ENCODE assay signal across 1 cellular context in the genomic region with DNA sequence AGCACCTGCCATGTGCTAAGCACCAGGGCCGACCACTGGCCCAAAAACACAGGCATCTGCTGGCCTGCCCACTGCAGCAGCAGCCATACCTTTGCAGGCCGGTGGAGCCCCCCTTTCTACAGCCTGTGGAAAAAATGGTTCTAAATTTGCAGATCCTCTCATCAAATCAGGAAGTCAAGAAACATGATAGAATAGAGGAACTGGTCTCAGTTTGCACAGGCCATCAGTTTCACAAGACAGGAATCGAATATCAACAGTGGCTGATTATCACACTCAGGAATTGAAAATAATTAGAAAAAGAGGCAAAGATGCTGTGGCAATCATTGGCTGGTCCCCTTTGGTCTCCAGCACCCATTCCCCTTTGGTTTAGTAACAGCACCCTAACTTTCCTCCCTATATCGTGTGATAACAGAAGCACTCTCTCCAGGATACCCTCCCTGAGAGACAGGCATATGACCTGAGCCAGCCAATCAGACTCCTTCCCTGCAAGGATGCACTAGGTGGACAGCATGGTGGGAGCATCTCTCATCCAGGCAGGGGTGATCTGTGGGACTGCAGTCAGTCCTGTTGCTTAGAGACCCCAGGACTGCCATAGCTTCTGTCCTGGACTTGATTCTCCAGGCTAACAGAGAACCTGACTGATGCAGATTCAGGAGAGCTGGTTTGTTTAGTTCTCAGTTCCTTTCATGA.
TF ChIP-seq lines count a peak whose summit lies in the region.

No MANE protein-coding gene starts in this region.

TF ChIP-seq in H1, 55 proteins besides CTCF, POLR2A, EP300 and RAD21:
- no peak for TF ChIP-seq SIRT6 (IDR thresholded peaks at IDR 0.05; ENCODE audit: low read length)
- TF ChIP-seq, protein P1, sequence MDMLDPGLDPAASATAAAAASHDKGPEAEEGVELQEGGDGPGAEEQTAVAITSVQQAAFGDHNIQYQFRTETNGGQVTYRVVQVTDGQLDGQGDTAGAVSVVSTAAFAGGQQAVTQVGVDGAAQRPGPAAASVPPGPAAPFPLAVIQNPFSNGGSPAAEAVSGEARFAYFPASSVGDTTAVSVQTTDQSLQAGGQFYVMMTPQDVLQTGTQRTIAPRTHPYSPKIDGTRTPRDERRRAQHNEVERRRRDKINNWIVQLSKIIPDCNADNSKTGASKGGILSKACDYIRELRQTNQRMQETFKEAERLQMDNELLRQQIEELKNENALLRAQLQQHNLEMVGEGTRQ (IDR thresholded peaks at IDR 0.05; ENCODE audit: low read length): peak; percentile 72
TF ChIP-seq in H1: peak in this region for 1.
